ENCODE assay signal across 1 cellular context in the genomic region with DNA sequence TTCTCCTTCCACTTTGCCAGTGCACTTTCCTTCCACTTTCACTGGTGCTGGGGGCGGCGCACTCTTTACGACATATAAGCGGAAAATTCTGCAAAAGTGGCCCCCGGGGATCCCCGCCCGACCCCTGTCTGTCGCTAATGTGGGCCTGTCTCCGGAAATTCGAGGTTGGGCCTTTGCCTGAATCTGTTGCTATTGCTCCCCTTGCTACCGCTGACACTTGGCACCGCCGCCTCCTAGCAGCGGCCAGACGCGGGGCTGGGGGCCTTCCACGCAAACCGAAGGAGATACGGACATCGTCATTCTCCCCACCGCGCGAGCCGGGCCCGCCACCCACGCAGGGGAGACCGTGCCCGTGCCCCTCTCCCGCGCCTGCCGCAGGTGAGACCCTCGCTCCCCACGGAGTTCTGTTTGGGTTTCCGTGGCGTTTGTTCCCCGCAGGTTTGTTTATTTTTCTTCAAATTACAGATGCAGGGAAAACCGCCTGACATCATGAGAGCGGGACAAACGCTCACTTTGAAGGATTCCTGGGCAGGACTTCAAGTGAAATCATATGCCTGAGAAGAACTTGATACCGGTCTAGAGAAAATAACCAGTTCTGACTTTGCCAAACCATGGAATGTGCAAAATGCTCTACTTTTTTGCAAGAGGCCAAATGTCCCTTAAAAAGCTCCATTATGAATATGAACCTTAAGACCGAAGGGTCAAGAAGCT.
TF ChIP-seq lines count a peak whose summit lies in the region.

No MANE protein-coding gene starts in this region.

TF ChIP-seq in IMR-90, 13 proteins besides CTCF, POLR2A, EP300 and RAD21 (continued from another document):
- TF ChIP-seq, protein P1, sequence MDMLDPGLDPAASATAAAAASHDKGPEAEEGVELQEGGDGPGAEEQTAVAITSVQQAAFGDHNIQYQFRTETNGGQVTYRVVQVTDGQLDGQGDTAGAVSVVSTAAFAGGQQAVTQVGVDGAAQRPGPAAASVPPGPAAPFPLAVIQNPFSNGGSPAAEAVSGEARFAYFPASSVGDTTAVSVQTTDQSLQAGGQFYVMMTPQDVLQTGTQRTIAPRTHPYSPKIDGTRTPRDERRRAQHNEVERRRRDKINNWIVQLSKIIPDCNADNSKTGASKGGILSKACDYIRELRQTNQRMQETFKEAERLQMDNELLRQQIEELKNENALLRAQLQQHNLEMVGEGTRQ (IDR thresholded peaks at IDR 0.05; ENCODE audit: low read depth, low read length) = no peak
- TF ChIP-seq MAZ (IDR thresholded peaks at IDR 0.05; ENCODE audit: borderline replicate concordance, low read depth, low read length) = no peak
- TF ChIP-seq NFE2L2 (IDR thresholded peaks at IDR 0.05; ENCODE audit: low read depth, low read length) = no peak
- TF ChIP-seq RCOR1 (IDR thresholded peaks at IDR 0.05; ENCODE audit: insufficient replicate concordance, low read length) = no peak
- TF ChIP-seq BHLHE40 (IDR thresholded peaks at IDR 0.05; ENCODE audit: low read depth, low read length) = no peak
- TF ChIP-seq MAFK (IDR thresholded peaks at IDR 0.05; ENCODE audit: low read depth, low read length) = no peak
- no peak for TF ChIP-seq RFX5 (IDR thresholded peaks at IDR 0.05; ENCODE audit: low read depth, low read length)
